Comparison of ENCODE assay signal across 8 cellular contexts in the genomic region with DNA sequence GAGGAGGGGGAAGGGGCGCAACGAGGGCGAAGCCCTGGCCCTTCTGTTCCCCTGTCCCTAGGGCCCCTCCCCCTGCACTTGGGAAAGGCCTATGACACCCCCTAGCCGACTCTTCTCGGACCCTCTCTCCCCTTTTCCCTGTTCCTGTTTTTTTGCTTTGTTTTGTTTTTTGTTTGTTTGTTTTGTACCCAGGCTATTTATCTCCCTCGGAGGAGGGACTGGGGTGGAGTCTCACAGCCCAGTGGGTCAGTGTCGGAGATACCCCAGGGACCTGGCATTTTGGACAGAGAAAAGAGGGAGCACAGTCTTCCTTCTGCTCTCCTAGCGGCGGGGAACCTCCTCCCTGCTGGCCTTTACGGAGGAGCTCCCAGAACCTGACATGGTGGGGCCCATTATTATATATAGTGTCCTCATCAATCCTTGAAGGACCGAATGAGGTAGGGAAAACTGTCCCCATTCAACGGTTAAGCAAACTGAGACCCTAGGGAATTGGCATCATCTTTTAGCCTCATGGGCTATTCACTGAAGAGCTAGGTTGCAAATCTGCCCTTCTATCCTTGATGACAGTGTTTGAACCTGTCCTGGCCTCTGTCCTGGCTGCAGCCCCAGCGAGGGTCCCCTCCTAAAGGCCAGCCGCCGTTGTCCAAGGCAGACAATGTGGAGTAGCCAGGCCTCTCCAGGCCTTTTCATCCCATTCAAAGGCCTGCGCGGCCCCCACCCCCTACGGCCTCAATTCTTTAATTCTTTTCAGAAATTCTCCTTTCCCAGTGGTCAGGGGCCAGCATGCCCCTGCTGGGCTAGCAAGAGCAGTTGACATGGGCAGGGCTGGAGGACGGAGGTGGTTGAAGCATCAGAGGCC. TPM values are rescaled to one million over a fixed set of nuclear protein-coding genes. Genes with fewer than 3 reads are reported as not detected.
DNase-seq lines count a peak whose midpoint lies in the region; ATAC-seq and TF ChIP-seq lines count a peak whose summit lies in the region.

No MANE protein-coding gene starts in this region.

- H4K91ac ChIP-seq in mesenchymal stem cell (ENCODE audit: low read length): no peak overlapping the region

- H3K4me1 Mint-ChIP-seq in activated naive CD4-positive, alpha-beta T cell treated with anti-CD3 and anti-CD28 coated beads, Interleukin-2, amount 10 ng/mL, durations not matched to agents 7 days and 5 days: peaks cover 19% of the 10 kb centered on the region
- H3K4me1 Mint-ChIP-seq in type B pancreatic cell (ENCODE audit: unreplicated experiment): peaks cover 36% of the 10 kb centered on the region

- peaks cover 85% of the 10 kb centered on the region for H3K27me3 Mint-ChIP-seq in activated naive CD4-positive, alpha-beta T cell treated with anti-CD3 and anti-CD28 coated beads, Interleukin-2, amount 10 ng/mL, durations not matched to agents 7 days and 5 days
- H3K27me3 Mint-ChIP-seq in type B pancreatic cell: peaks cover 3% of the 10 kb centered on the region

- no peak overlapping the region for H3K27ac Mint-ChIP-seq in activated naive CD4-positive, alpha-beta T cell treated with anti-CD3 and anti-CD28 coated beads, Interleukin-2, amount 10 ng/mL, durations not matched to agents 7 days and 5 days
- no peak overlapping the region for H3K27ac Mint-ChIP-seq in type B pancreatic cell

- peak overlapping the region; percentile 76 for H2BK15ac ChIP-seq in mesenchymal stem cell (ENCODE audit: low read depth, poor library complexity, severe bottlenecking)

- no peaks in the 10 kb centered on the region for H3K9me3 ChIP-seq in mesenchymal stem cell (ENCODE audit: control insufficient read depth, low read length)

- H3K9ac ChIP-seq in mesenchymal stem cell (ENCODE audit: low read length): peak overlapping the region; percentile 45

- H4K8ac ChIP-seq in mesenchymal stem cell (ENCODE audit: low read length): peak overlapping the region; percentile 45

- H3K36me3 ChIP-seq in brain microvascular endothelial cell (replicated peaks) (no peaks in the 10 kb centered on the region), mesenchymal stem cell (ENCODE audit: control insufficient read depth in 1 of 2, insufficient read depth in 2 of 2, low read depth in 1 of 2, low read length in 2 of 2) (no peaks in the 10 kb centered on the region)

- peak overlapping the region; percentile 67 for H2AFZ ChIP-seq in mesenchymal stem cell (ENCODE audit: low read depth, low read length)

- H3K4ac ChIP-seq in mesenchymal stem cell (ENCODE audit: low read depth in 1 of 2, low read length in 2 of 2): no peak overlapping the region

- no peak overlapping the region for H2BK12ac ChIP-seq in mesenchymal stem cell (ENCODE audit: low read length in 2 of 2)

- no peak for TF ChIP-seq CTCF in brain microvascular endothelial cell (IDR thresholded peaks at IDR 0.05; ENCODE audit: low read depth, low read length, missing control alignments)
- peak; percentile 22 for TF ChIP-seq CTCF in type B pancreatic cell (conservative IDR thresholded peaks at IDR 0.05)
- no peak for TF ChIP-seq CTCF in foreskin keratinocyte (conservative IDR thresholded peaks at IDR 0.05)

- no peak overlapping the region for H3K14ac ChIP-seq in mesenchymal stem cell (ENCODE audit: low read length in 2 of 2)

- H3K4me1 ChIP-seq in mesenchymal stem cell (ENCODE audit: control insufficient read depth, insufficient read depth, low read depth, low read length) (peaks cover 7% of the 10 kb centered on the region), foreskin keratinocyte (no peaks in the 10 kb centered on the region)

- peak overlapping the region; percentile 47 for H3K4me3 ChIP-seq in brain microvascular endothelial cell (ENCODE audit: low read depth, low read length)
- H3K4me3 ChIP-seq in mesenchymal stem cell (ENCODE audit: insufficient read depth in 1 of 2, low read depth in 1 of 2, low read length in 2 of 2): peak overlapping the region; percentile 58 to 63

- H2BK5ac ChIP-seq in mesenchymal stem cell (ENCODE audit: low read depth, low read length, poor library complexity, severe bottlenecking): no peak overlapping the region

- peak overlapping the region; percentile 84 for H3K4me2 ChIP-seq in mesenchymal stem cell (ENCODE audit: low read length, poor library complexity, severe bottlenecking)

- peak overlapping the region in 1 of 2 experiments; percentile 16 for H3K23ac ChIP-seq in mesenchymal stem cell (ENCODE audit: low read length in 2 of 2)

- H3K4me3 Mint-ChIP-seq in activated naive CD4-positive, alpha-beta T cell treated with anti-CD3 and anti-CD28 coated beads, Interleukin-2, amount 10 ng/mL, durations not matched to agents 7 days and 5 days: peak overlapping the region; percentile 16
- H3K4me3 Mint-ChIP-seq in type B pancreatic cell: peak overlapping the region; percentile 90

- H3K36me3 Mint-ChIP-seq in activated naive CD4-positive, alpha-beta T cell treated with anti-CD3 and anti-CD28 coated beads, Interleukin-2, amount 10 ng/mL, durations not matched to agents 7 days and 5 days: no peaks in the 10 kb centered on the region
- H3K36me3 Mint-ChIP-seq in type B pancreatic cell: no peaks in the 10 kb centered on the region

- H2AK5ac ChIP-seq in mesenchymal stem cell (ENCODE audit: low read length, severe bottlenecking): no peak overlapping the region

- H2BK120ac ChIP-seq in mesenchymal stem cell (ENCODE audit: low read depth, low read length): no peak overlapping the region

- 53% methylated on average over 17 of the region's 19 CpGs for WGBS in mesenchymal stem cell

- H3K79me1 ChIP-seq in mesenchymal stem cell (replicated peaks; ENCODE audit: low read length, poor library complexity, severe bottlenecking): no peaks in the 10 kb centered on the region

- no peaks in the 10 kb centered on the region for H3K9me3 Mint-ChIP-seq in activated naive CD4-positive, alpha-beta T cell treated with anti-CD3 and anti-CD28 coated beads, Interleukin-2, amount 10 ng/mL, durations not matched to agents 7 days and 5 days
- no peaks in the 10 kb centered on the region for H3K9me3 Mint-ChIP-seq in type B pancreatic cell

- H3K27ac ChIP-seq in brain microvascular endothelial cell (no peak overlapping the region), mesenchymal stem cell (ENCODE audit: low read length, poor library complexity, severe bottlenecking) (no peak overlapping the region), foreskin keratinocyte (no peak overlapping the region)

- CTCF ChIA-PET in activated naive CD4-positive, alpha-beta T cell treated with anti-CD3 and anti-CD28 coated beads, Interleukin-2, amount 10 ng/mL, durations not matched to agents 7 days and 5 days (lab: Charles Lee): interaction anchor here (0.6 to 2.7 kb wide), 3 partner anchors 23 to 51 kb away, joined by 3 to 10 read pairs (median 4); no protein-coding TSS in a partner anchor

- DNase-seq in activated naive CD4-positive, alpha-beta T cell treated with anti-CD3 and anti-CD28 coated beads, Interleukin-2, amount 10 ng/mL, durations not matched to agents 7 days and 5 days: no peak
- DNase-seq in activated naive CD4-positive, alpha-beta T cell treated with Interleukin-2 at 50 U/mL for 16 hours: no peak
- DNase-seq in brain microvascular endothelial cell (no peak), mesenchymal stem cell (no peak), type B pancreatic cell (ENCODE audit: extremely low spot score, unreplicated experiment) (no peak), foreskin keratinocyte (no peak), NCI-H345 (lab: John Stamatoyannopoulos, UW) (no peak)

- peak overlapping the region; percentile 3 to 15 for H3K18ac ChIP-seq in mesenchymal stem cell (ENCODE audit: low read depth in 1 of 2, low read length in 2 of 2)

- ATAC-seq in foreskin keratinocyte (no peak), HG03460 (IDR thresholded peaks at IDR 0.05; ENCODE audit: unreplicated experiment) (no peak)

- in situ Hi-C loops in brain microvascular endothelial cell (cut with HindIII; ENCODE audit: low pct_ligation_motif_present, low sequenced_read_pairs): no loop called here

- peaks cover 3% of the 10 kb centered on the region for H3K27me3 ChIP-seq in brain microvascular endothelial cell (replicated peaks)
- H3K27me3 ChIP-seq in mesenchymal stem cell (ENCODE audit: control insufficient read depth in 1 of 2, insufficient read depth in 1 of 2, low read length in 2 of 2): peaks cover 47 to 59% of the 10 kb centered on the region in 2 experiments
- peaks cover 61% of the 10 kb centered on the region for H3K27me3 ChIP-seq in foreskin keratinocyte

RNA-seq across cellular contexts. Expression of a gene that starts 0.9 kb away (rescaled TPM):
- 8.9 TPM for polyA plus RNA-seq in mesenchymal stem cell (2013, experiment 1 of 2)
- 9.0 TPM for polyA plus RNA-seq in mesenchymal stem cell (2013, experiment 2 of 2)
- total RNA-seq in type B pancreatic cell (ENCODE audit: low replicate concordance) (4.2 and 11.4 TPM in 2 replicates), foreskin keratinocyte (not detected in 2 replicates)
- not detected in 2 replicates for polyA plus RNA-seq in foreskin keratinocyte
